ENCODE assay signal across 29 cellular contexts in genomic region chr4:41832961-41833360, GRCh38.
A peak's percentile ranks its signal among the peaks of the same experiment; 100 is the strongest.
DNase-seq lines count a peak whose midpoint lies in the region; ATAC-seq lines count a peak whose summit lies in the region.
"Had no signal": no experiment of that assay in that cellular context is flagged by ENCODE, and none has a peak within 500 bp of the region (broad histone marks: within the 10 kb centered on the region; RNA-seq: fewer than 3 reads in every experiment).

No MANE protein-coding gene starts in this region.

- peaks cover 0 to 5% (median 0%) of the 10 kb centered on the region in 11 experiments; a peak in 2 of 22 replicates for H3K9me3 ChIP-seq in BLaER1 treated with 17β-estradiol and CSF1 and Interleukin-3, amounts not matched to agents 10 nM and 100 nM (replicated peaks in 1 of 11)
- no peaks in the 10 kb centered on the region for H3K9me3 ChIP-seq in SK-N-MC (ENCODE audit: low read depth, low read length)
- H3K9me3 ChIP-seq: Caco-2, neutrophil, tibial artery had no signal

- H3K9ac ChIP-seq in BLaER1 treated with 17β-estradiol and CSF1 and Interleukin-3, amounts not matched to agents 10 nM and 100 nM: no peak overlapping the region
- H3K9ac ChIP-seq in SK-N-MC (ENCODE audit: insufficient read length): no peak overlapping the region

- H3K4me3 ChIP-seq in BLaER1 treated with 17β-estradiol and CSF1 and Interleukin-3, amounts not matched to agents 10 nM and 100 nM: no peak overlapping the region
- no peak overlapping the region for H3K4me3 ChIP-seq in SK-N-MC
- H3K4me3 ChIP-seq: tibial artery had no signal

- peak; percentile 31 for ATAC-seq in left lobe of liver
- ATAC-seq in GM18861 (IDR thresholded peaks at IDR 0.05; ENCODE audit: unreplicated experiment): no peak
- ATAC-seq in esophagus mucosa: no peak
- ATAC-seq: activated naive CD8-positive, alpha-beta T cell treated with anti-CD3 and anti-CD28 coated beads, Interleukin-2, amount 50 U/mL, for 24 hours; effector memory CD8-positive, alpha-beta T cell; left ventricle myocardium superior had no signal

- DNase-seq in HT1080 (ENCODE audit: low read depth): peak; percentile 44
- DNase-seq in SK-N-MC (ENCODE audit: low read depth, low spot score): peak; percentile 74
- DNase-seq in left lobe of liver (ENCODE audit: low spot score): no peak
- no peak for DNase-seq in hepatic stellate cell (ENCODE audit: low spot score)
- DNase-seq: activated gamma-delta T cell treated with Interleukin-2 at 50 U/mL for 16 hours; activated naive CD8-positive, alpha-beta T cell treated with anti-CD3 and anti-CD28 coated beads, Interleukin-2, amount 50 U/mL, for 24 hours; activated T-cell treated with anti-CD3 and anti-CD28 coated beads, Interleukin-2, amount 50 U/mL, for 24 hours; Caco-2; caudate nucleus; cortex of kidney; DND-41; effector memory CD8-positive, alpha-beta T cell; foreskin fibroblast; head of caudate nucleus; left ventricle myocardium superior; naive B cell; NCI-H1417 treated with DMSO at 0.1 percent for 48 hours; NCI-H2029 treated with DMSO at 0.1 percent for 48 hours; NCI-H226; NCI-H774; OCI-M1; stimulated activated CD4-positive, alpha-beta T cell treated with anti-CD3 and anti-CD28 coated beads, Interleukin-4, amount 100 ng/mL, for 24 hours; tibial artery had no signal

- no peaks in the 10 kb centered on the region for H4K20me1 ChIP-seq in BLaER1 treated with 17β-estradiol and CSF1 and Interleukin-3, amounts not matched to agents 10 nM and 100 nM

- H3K4me2 ChIP-seq in BLaER1 treated with 17β-estradiol and CSF1 and Interleukin-3, amounts not matched to agents 10 nM and 100 nM: peak overlapping the region in 8 of 11 experiments; percentile 12 to 70 (median 50); a peak in 13 of 22 replicates

- H3K36me3 ChIP-seq in BLaER1 treated with 17β-estradiol and CSF1 and Interleukin-3, amounts not matched to agents 10 nM and 100 nM: no peaks in the 10 kb centered on the region
- H3K36me3 ChIP-seq in SK-N-MC (ENCODE audit: insufficient read depth, low read length): no peaks in the 10 kb centered on the region
- H3K36me3 ChIP-seq: neutrophil, tibial artery had no signal

- H3K4me1 ChIP-seq in BLaER1 treated with 17β-estradiol and CSF1 and Interleukin-3, amounts not matched to agents 10 nM and 100 nM: peaks cover 0 to 22% (median 11%) of the 10 kb centered on the region in 10 experiments; a peak in 12 of 20 replicates
- H3K4me1 ChIP-seq: Caco-2, tibial artery had no signal

- H3K27ac ChIP-seq in BLaER1 treated with 17β-estradiol and CSF1 and Interleukin-3, amounts not matched to agents 10 nM and 100 nM: peak overlapping the region in 6 of 11 experiments; percentile 2 to 44 (median 16); a peak in 7 of 22 replicates
- no peak overlapping the region for H3K27ac ChIP-seq in SK-N-MC
- H3K27ac ChIP-seq: C4-2B, neutrophil, RWPE1, tibial artery had no signal

- no peaks in the 10 kb centered on the region for H3K27me3 ChIP-seq in BLaER1 treated with 17β-estradiol and CSF1 and Interleukin-3, amounts not matched to agents 10 nM and 100 nM
- H3K27me3 ChIP-seq: neutrophil had no signal

Comparison
In these comparisons a context has a peak if more than half of its experiments do, and no peak if none do; other contexts are left out.
1. DNase-seq: peak in HT1080 (single experiment) and SK-N-MC (single experiment); none in left lobe of liver (single experiment) and hepatic stellate cell (single experiment).